In the genomic region with DNA sequence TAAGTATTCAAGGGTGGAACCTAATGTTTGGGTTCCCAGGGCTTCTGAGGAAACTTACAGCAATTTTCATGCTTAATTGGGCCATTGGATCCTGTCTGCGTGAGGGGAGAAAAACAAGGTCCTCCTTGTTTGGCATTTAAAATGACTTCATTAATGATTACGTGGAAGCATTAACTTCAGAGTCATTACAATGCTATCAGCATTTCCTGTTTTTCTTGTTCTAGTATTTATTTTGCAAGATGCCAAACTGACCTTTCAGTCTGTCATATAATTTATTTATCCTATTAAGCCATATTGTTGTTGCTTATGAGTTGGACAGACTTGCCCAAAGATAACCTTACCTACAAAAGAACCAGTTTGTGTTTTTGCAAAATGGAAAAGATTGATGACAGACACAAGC, we compare ENCODE assay signal across 21 cellular contexts.
A peak's percentile ranks its signal among the peaks of the same experiment; 100 is the strongest.
DNase-seq lines count a peak whose midpoint lies in the region; ATAC-seq and TF ChIP-seq lines count a peak whose summit lies in the region.
"Had no signal": no experiment of that assay in that cellular context is flagged by ENCODE, and none has a peak within 500 bp of the region (broad histone marks: within the 10 kb centered on the region; RNA-seq: fewer than 3 reads in every experiment).

No MANE protein-coding gene starts in this region.

- H3K4me3 ChIP-seq in mesodermal cell (ENCODE audit: extremely low read depth, insufficient read depth, low read length, poor library complexity, severe bottlenecking): no peak overlapping the region
- no peak overlapping the region for H3K4me3 ChIP-seq in colonic mucosa
- H3K4me3 ChIP-seq: lower lobe of right lung, mucosa of descending colon, right lobe of liver, thoracic aorta had no signal

- peak overlapping the region; percentile 60 for H3K27ac ChIP-seq in mesodermal cell (ENCODE audit: low read depth, low read length, severe bottlenecking)
- H3K27ac ChIP-seq in colonic mucosa: no peak overlapping the region
- H3K27ac ChIP-seq: lower lobe of right lung, right lobe of liver, thoracic aorta had no signal

- H3K27me3 ChIP-seq in colonic mucosa: no peaks in the 10 kb centered on the region
- H3K27me3 ChIP-seq: right lobe of liver had no signal

- H3K36me3 ChIP-seq in mesodermal cell (ENCODE audit: control insufficient read depth, insufficient read depth, low read length) (no peaks in the 10 kb centered on the region), colonic mucosa (no peaks in the 10 kb centered on the region)
- H3K36me3 ChIP-seq: lower lobe of right lung, right lobe of liver, thoracic aorta had no signal

- BruUV-seq in Calu3 (replicated peaks; lab: Mats Ljungman, UMichigan): no TSS peak

- ATAC-seq in GM18909 (IDR thresholded peaks at IDR 0.05; ENCODE audit: poor library complexity, unreplicated experiment): no peak
- ATAC-seq: effector memory CD8-positive, alpha-beta T cell; lower lobe of right lung; mucosa of descending colon; T-cell had no signal

- no peaks in the 10 kb centered on the region for H3K9me3 Mint-ChIP-seq in Calu3 (ENCODE audit: low read depth, unreplicated experiment)
- H3K9me3 Mint-ChIP-seq: activated T-cell treated with anti-CD3 and anti-CD28 coated beads, Interleukin-2, amount 50 U/mL, for 24 hours; effector memory CD8-positive, alpha-beta T cell; nephron; T-cell had no signal

- H3K36me3 Mint-ChIP-seq in Calu3 (ENCODE audit: insufficient read depth, unreplicated experiment): no peaks in the 10 kb centered on the region

- intact Hi-C loops in Calu3 (cut with micrococcal nuclease; ENCODE audit: unreplicated experiment) (no loop called here), colonic mucosa (cut with DNase I) (no loop called here)

- H3K4me1 Mint-ChIP-seq in Calu3 (ENCODE audit: low read depth, unreplicated experiment): peaks cover 17% of the 10 kb centered on the region
- H3K4me1 Mint-ChIP-seq: T-cell had no signal

- peak; percentile 4 for DNase-seq in Calu3
- peak; percentile 43 for DNase-seq in NCI-H1105 (lab: John Stamatoyannopoulos, UW)
- DNase-seq in astrocyte of the hippocampus (ENCODE audit: low read depth, low spot score): peak; percentile 46
- no peak for DNase-seq in colonic mucosa
- DNase-seq in NCI-H1930 (lab: John Stamatoyannopoulos, UW): no peak
- DNase-seq: activated CD8-positive, alpha-beta memory T cell treated with anti-CD3 and anti-CD28 coated beads for 24 hours; activated T-cell treated with anti-CD3 and anti-CD28 coated beads, Interleukin-2, amount 50 U/mL, for 24 hours; effector memory CD8-positive, alpha-beta T cell; lower lobe of right lung; mucosa of descending colon; NCI-H187; NCI-H2227 treated with DMSO at 0.1 percent for 48 hours; right lobe of liver; SHP77 treated with DMSO at 0.1 percent for 48 hours; stimulated activated CD4-positive, alpha-beta T cell treated with anti-CD3 and anti-CD28 coated beads, Interleukin-4, amount 100 ng/mL, for 4 hours; stimulated activated naive CD4-positive, alpha-beta T cell treated with Interleukin-2 at 50 U/mL for 16 hours; T-cell had no signal

- H3K9me3 ChIP-seq in mesodermal cell (ENCODE audit: control insufficient read depth, low read length) (no peaks in the 10 kb centered on the region), colonic mucosa (no peaks in the 10 kb centered on the region)
- H3K9me3 ChIP-seq: lower lobe of right lung, mucosa of descending colon, right lobe of liver, thoracic aorta had no signal

- no peak overlapping the region for H3K9ac ChIP-seq in colonic mucosa (ENCODE audit: low read depth in 2 of 2, low read length in 2 of 2)

- peak overlapping the region; percentile 0 for H3K4me3 Mint-ChIP-seq in Calu3 (ENCODE audit: low read depth, unreplicated experiment)
- H3K4me3 Mint-ChIP-seq: activated T-cell treated with anti-CD3 and anti-CD28 coated beads, Interleukin-2, amount 50 U/mL, for 24 hours; effector memory CD8-positive, alpha-beta T cell; nephron; T-cell had no signal

- H3K4me1 ChIP-seq in mesodermal cell (ENCODE audit: control insufficient read depth, insufficient read depth, low read length, poor library complexity, severe bottlenecking) (no peaks in the 10 kb centered on the region), colonic mucosa (no peaks in the 10 kb centered on the region)
- H3K4me1 ChIP-seq: lower lobe of right lung, right lobe of liver had no signal

- no peaks in the 10 kb centered on the region for H3K27me3 Mint-ChIP-seq in Calu3 (ENCODE audit: unreplicated experiment)
- H3K27me3 Mint-ChIP-seq: activated T-cell treated with anti-CD3 and anti-CD28 coated beads, Interleukin-2, amount 50 U/mL, for 24 hours; effector memory CD8-positive, alpha-beta T cell; T-cell had no signal

- TF ChIP-seq CTCF in Calu3 (IDR thresholded peaks at IDR 0.05; ENCODE audit: unreplicated experiment) (no peak), colonic mucosa (IDR thresholded peaks at IDR 0.05) (no peak)

- CTCF ChIA-PET in Calu3 (lab: Charles Lee): no interaction called here

- peak overlapping the region; percentile 24 for H3K27ac Mint-ChIP-seq in Calu3 (ENCODE audit: unreplicated experiment)
- H3K27ac Mint-ChIP-seq: activated T-cell treated with anti-CD3 and anti-CD28 coated beads, Interleukin-2, amount 50 U/mL, for 24 hours; effector memory CD8-positive, alpha-beta T cell; T-cell had no signal

- WGBS in mesodermal cell (ENCODE audit: insufficient coverage in 2 of 2), 2 experiments: 83% methylated on average over 1 of the region's 2 CpGs; no CpG with 5 or more reads in 1 of the 2 experiments

Comparison
In these comparisons a context has a peak if more than half of its experiments do, and no peak if none do; other contexts are left out.
1. DNase-seq: peak in Calu3 (single experiment), NCI-H1105 (single experiment) and astrocyte of the hippocampus (single experiment); none in colonic mucosa (single experiment) and NCI-H1930 (0 of 2).